ENCODE assay signal across 18 cellular contexts in the genomic region with DNA sequence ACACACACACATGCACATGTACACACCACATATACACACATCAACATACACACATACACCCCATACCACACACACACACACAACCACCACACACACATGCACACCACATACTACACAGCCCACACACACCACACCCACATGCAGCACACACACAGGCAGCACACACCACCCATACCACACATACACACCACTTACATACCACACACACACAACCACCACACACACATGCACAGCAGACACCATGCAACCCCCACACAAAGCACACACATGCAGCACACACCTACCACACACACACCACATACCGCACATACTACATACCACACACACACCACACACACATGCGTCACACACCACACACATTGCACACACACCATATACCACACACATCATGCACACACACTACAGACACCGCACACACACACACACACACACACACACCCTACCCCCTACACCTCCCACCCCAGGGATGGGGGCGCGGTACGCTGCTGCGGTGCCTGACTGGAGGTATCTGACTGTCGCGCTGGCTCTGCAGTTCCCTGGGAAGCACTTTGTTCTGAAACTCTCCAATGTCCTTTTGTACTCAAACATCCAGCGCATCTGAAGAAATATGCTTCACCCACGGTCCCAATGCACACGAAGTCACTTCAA. TPM values are rescaled to one million over a fixed set of nuclear protein-coding genes. Genes with fewer than 3 reads are reported as not detected.
"Had no signal": no experiment of that assay in that cellular context is flagged by ENCODE, and none has a peak within 500 bp of the region (broad histone marks: within the 10 kb centered on the region; RNA-seq: fewer than 3 reads in every experiment).

No MANE protein-coding gene starts in this region.

- H3K36me3 Mint-ChIP-seq: activated naive CD4-positive, alpha-beta T cell treated with anti-CD3 and anti-CD28 coated beads, Interleukin-2, amount 50 U/mL, for 24 hours had no signal

- H3K4me1 ChIP-seq: left ventricle myocardium inferior, psoas muscle had no signal

- H3K4me3 ChIP-seq: esophagus squamous epithelium, left ventricle myocardium inferior, psoas muscle, vagina had no signal

- H3K9me3 ChIP-seq: esophagus squamous epithelium, left ventricle myocardium inferior, psoas muscle, vagina had no signal

- H3K4me3 Mint-ChIP-seq: activated naive CD4-positive, alpha-beta T cell treated with anti-CD3 and anti-CD28 coated beads, Interleukin-2, amount 50 U/mL, for 24 hours; nephron; T-helper 1 cell treated with Interleukin-12 subunit alpha and Interleukin-12 subunit beta and Interleukin-4 antibody, amounts not matched to agents 30 μg/mL and 1 μg/mL, for 36 hours had no signal

- H3K4me1 Mint-ChIP-seq: activated naive CD4-positive, alpha-beta T cell treated with anti-CD3 and anti-CD28 coated beads, Interleukin-2, amount 50 U/mL, for 24 hours; nephron had no signal

- H3K9me3 Mint-ChIP-seq: activated naive CD4-positive, alpha-beta T cell treated with anti-CD3 and anti-CD28 coated beads, Interleukin-2, amount 50 U/mL, for 24 hours; nephron had no signal

- H3K27me3 ChIP-seq: vagina had no signal

- H3K27ac Mint-ChIP-seq: activated naive CD4-positive, alpha-beta T cell treated with anti-CD3 and anti-CD28 coated beads, Interleukin-2, amount 50 U/mL, for 24 hours; nephron; T-helper 1 cell treated with Interleukin-12 subunit alpha and Interleukin-12 subunit beta and Interleukin-4 antibody, amounts not matched to agents 30 μg/mL and 1 μg/mL, for 36 hours had no signal

- H3K27me3 Mint-ChIP-seq: activated naive CD4-positive, alpha-beta T cell treated with anti-CD3 and anti-CD28 coated beads, Interleukin-2, amount 50 U/mL, for 24 hours had no signal

- DNase-seq: activated CD4-positive, alpha-beta T cell treated with anti-CD3 and anti-CD28 coated beads for 48 hours; activated T-cell treated with anti-CD3 and anti-CD28 coated beads, Interleukin-2, amount 50 U/mL, for 1 hour; amniotic stem cell; caudate nucleus; esophagus squamous epithelium; hippocampal formation; kidney; left ventricle myocardium inferior; psoas muscle had no signal

- ATAC-seq: psoas muscle, sciatic nerve had no signal

- H3K27ac ChIP-seq: esophagus squamous epithelium, left ventricle myocardium inferior, psoas muscle, vagina had no signal

- H3K36me3 ChIP-seq: esophagus squamous epithelium, left ventricle myocardium inferior, vagina had no signal

RNA-seq across cellular contexts. Expression of gene TRPV6, which starts 5.4 kb away (rescaled TPM):
- total RNA-seq: fibroblast of villous mesenchyme, glomerular endothelial cell, left ventricle myocardium inferior, osteoblast, psoas muscle had no signal

RNA-seq across cellular contexts. Expression of gene TRPV5, which starts 42.6 kb away (rescaled TPM):
- total RNA-seq: esophagus squamous epithelium, fibroblast of villous mesenchyme, glomerular endothelial cell, left ventricle myocardium inferior, osteoblast, vagina had no signal
- polyA plus RNA-seq: psoas muscle had no signal

RNA-seq across cellular contexts. Expression of gene LLCFC1, which starts 48.3 kb away (rescaled TPM):
- total RNA-seq: esophagus squamous epithelium, fibroblast of villous mesenchyme, glomerular endothelial cell, kidney, left ventricle myocardium inferior, osteoblast, psoas muscle, sciatic nerve, vagina had no signal
- polyA plus RNA-seq: psoas muscle, thymus had no signal
